Comparison of ENCODE assay signal across 3 cellular contexts in the genomic region with DNA sequence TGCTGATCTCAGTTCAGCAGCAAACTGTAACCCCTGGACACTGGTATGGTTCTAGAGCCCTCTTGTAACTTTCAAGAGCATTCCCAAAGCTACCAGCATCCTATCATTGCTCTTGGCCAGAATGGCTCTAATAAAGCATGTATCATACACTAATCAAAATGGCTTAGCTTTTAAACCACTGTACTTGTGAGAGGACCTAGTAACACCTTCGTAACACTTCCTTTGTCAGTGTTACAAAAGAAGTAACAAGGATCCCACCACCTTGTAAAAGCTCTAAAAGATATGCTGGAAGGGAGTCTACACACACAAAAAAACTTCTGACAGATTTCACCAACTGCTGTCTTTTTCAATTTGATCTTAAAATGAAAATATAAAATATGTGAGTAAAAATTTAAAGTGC.
"Had no signal": no experiment of that assay in that cellular context is flagged by ENCODE, and none has a peak within 500 bp of the region (broad histone marks: within the 10 kb centered on the region; RNA-seq: fewer than 3 reads in every experiment).

No MANE protein-coding gene starts in this region.

- DNase-seq: GDM1, GF-D8 had no signal

- ATAC-seq: GM12878 had no signal
